17 cellular contexts compared by ENCODE assay signal in the genomic region with DNA sequence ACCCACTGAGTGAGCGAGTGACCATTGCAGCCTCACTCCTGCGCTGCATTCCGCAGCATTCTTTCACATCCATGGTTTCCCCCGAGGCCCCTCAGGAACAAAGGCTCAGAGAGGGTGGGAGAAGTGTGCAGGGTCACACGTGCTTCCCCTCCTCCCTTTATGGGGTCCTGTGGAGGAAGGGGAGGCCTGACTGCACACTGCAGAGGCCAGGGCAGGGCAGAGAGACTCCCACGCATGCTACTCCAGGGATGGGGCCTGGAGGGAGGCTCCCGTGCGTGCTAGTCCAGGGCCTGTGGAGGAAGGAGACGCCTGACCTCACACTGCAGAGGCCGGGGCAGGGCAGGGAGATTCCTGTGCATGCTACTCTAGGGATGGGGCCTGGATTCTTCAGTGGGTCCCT.
DNase-seq lines count a peak whose midpoint lies in the region; TF ChIP-seq lines count a peak whose summit lies in the region.
"Had no signal": no experiment of that assay in that cellular context is flagged by ENCODE, and none has a peak within 500 bp of the region (broad histone marks: within the 10 kb centered on the region; RNA-seq: fewer than 3 reads in every experiment).

No MANE protein-coding gene starts in this region.

- H3K36me3 Mint-ChIP-seq in mesothelial cell of epicardium (no peaks in the 10 kb centered on the region), progenitor cell of endocrine pancreas (ENCODE audit: insufficient read depth) (no peaks in the 10 kb centered on the region), osteocyte (ENCODE audit: unreplicated experiment) (no peaks in the 10 kb centered on the region)
- H3K36me3 Mint-ChIP-seq: IgD-negative memory B cell had no signal

- peaks cover 11% of the 10 kb centered on the region for H3K27me3 ChIP-seq in HUES6 (ENCODE audit: control insufficient read depth, insufficient read depth, low read length)

- H3K36me3 ChIP-seq in HUES6 (ENCODE audit: control insufficient read depth, insufficient read depth, low read length) = no peaks in the 10 kb centered on the region

- H3K4me1 Mint-ChIP-seq in mesothelial cell of epicardium (peaks cover 12% of the 10 kb centered on the region), progenitor cell of endocrine pancreas (ENCODE audit: low read depth) (peaks cover 9% of the 10 kb centered on the region), osteocyte (ENCODE audit: unreplicated experiment) (peaks cover 23% of the 10 kb centered on the region)

- no peaks in the 10 kb centered on the region for H3K27me3 Mint-ChIP-seq in mesothelial cell of epicardium (ENCODE audit: low read depth)
- H3K27me3 Mint-ChIP-seq in progenitor cell of endocrine pancreas = peaks cover 10% of the 10 kb centered on the region
- peaks cover 2% of the 10 kb centered on the region for H3K27me3 Mint-ChIP-seq in osteocyte (ENCODE audit: unreplicated experiment)

- no peak overlapping the region for H3K4me3 ChIP-seq in HUES6 (ENCODE audit: low read depth, low read length)

- H3K4me3 Mint-ChIP-seq in mesothelial cell of epicardium = no peak overlapping the region
- H3K4me3 Mint-ChIP-seq in progenitor cell of endocrine pancreas (ENCODE audit: low read depth) = no peak overlapping the region
- H3K4me3 Mint-ChIP-seq in osteocyte (ENCODE audit: unreplicated experiment) = no peak overlapping the region
- H3K4me3 Mint-ChIP-seq: H9, IgD-negative memory B cell had no signal

- peak overlapping the region; percentile 10 for H3K9ac ChIP-seq in HUES6 (ENCODE audit: low read length)

- no peaks in the 10 kb centered on the region for H3K9me3 ChIP-seq in HUES6 (ENCODE audit: control insufficient read depth, insufficient read depth, low read depth, low read length)

- DNase-seq in ecto neural progenitor cell (ENCODE audit: low spot score) = peak; percentile 53
- peak in 1 of 2 experiments; percentile 38 for DNase-seq in mesothelial cell of epicardium (ENCODE audit: low spot score in 2 of 2, unreplicated experiment in 2 of 2)
- no peak for DNase-seq in progenitor cell of endocrine pancreas (ENCODE audit: low spot score, unreplicated experiment)
- DNase-seq in NCI-H69 (lab: John Stamatoyannopoulos, UW) = no peak
- no peak for DNase-seq in osteocyte (ENCODE audit: extremely low spot score, unreplicated experiment)
- DNase-seq in hypothalamus (lab: John Stamatoyannopoulos, UW) = no peak
- DNase-seq in activated CD8-positive, alpha-beta memory T cell treated with anti-CD3 and anti-CD28 coated beads, Interleukin-2, amount 50 U/mL, for 48 hours = no peak
- DNase-seq: DMS 273 treated with DMSO at 0.1 percent for 48 hours; H9; NCI-H1105; NCI-H1694 treated with DMSO at 0.1 percent for 48 hours; NCI-H526 treated with DMSO at 0.1 percent for 48 hours; NK-92 treated with Interleukin-12 subunit alpha and Interleukin-12 subunit beta, amount 100 ng/mL, for 24 hours had no signal

- TF ChIP-seq CTCF in mesothelial cell of epicardium (IDR thresholded peaks at IDR 0.05; ENCODE audit: unreplicated experiment) (no peak), progenitor cell of endocrine pancreas (IDR thresholded peaks at IDR 0.05; ENCODE audit: unreplicated experiment) (no peak), osteocyte (IDR thresholded peaks at IDR 0.05) (no peak)

- H3K4me1 ChIP-seq in HUES6 (ENCODE audit: control insufficient read depth, insufficient read depth, low read length) = peaks cover 19% of the 10 kb centered on the region

- H3K9me3 Mint-ChIP-seq in mesothelial cell of epicardium = no peaks in the 10 kb centered on the region
- H3K9me3 Mint-ChIP-seq in progenitor cell of endocrine pancreas (ENCODE audit: low read depth) = no peaks in the 10 kb centered on the region
- H3K9me3 Mint-ChIP-seq in osteocyte (ENCODE audit: unreplicated experiment) = no peaks in the 10 kb centered on the region
- H3K9me3 Mint-ChIP-seq: H9, IgD-negative memory B cell had no signal

- H3K27ac Mint-ChIP-seq in mesothelial cell of epicardium = peak overlapping the region; percentile 10
- H3K27ac Mint-ChIP-seq in progenitor cell of endocrine pancreas = peak overlapping the region; percentile 18
- no peak overlapping the region for H3K27ac Mint-ChIP-seq in osteocyte (ENCODE audit: unreplicated experiment)
- H3K27ac Mint-ChIP-seq: IgD-negative memory B cell had no signal

- no peak overlapping the region for H3K27ac ChIP-seq in HUES6 (ENCODE audit: low read depth, low read length)
- H3K27ac ChIP-seq: C4-2B, RWPE1 had no signal
